Comparison of ENCODE assay signal across 8 cellular contexts in genomic region chr11:75142714-75143419, GRCh38. TPM values are rescaled to one million over a fixed set of nuclear protein-coding genes. Genes with fewer than 3 reads are reported as not detected.
A peak's percentile ranks its signal among the peaks of the same experiment; 100 is the strongest.
DNase-seq lines count a peak whose midpoint lies in the region; ATAC-seq lines count a peak whose summit lies in the region.

No MANE protein-coding gene starts in this region.

- intact Hi-C loops in activated CD4-positive, alpha-beta memory T cell treated with anti-CD3 and anti-CD28 coated beads for 36 hours (cut with micrococcal nuclease), result loop anchor here (1.0 to 2.0 kb wide), 5 partner anchors 32 to 394 kb away; partner anchors contain the start of gene RNF169

- H3K36me3 Mint-ChIP-seq in activated CD4-positive, alpha-beta memory T cell treated with anti-CD3 and anti-CD28 coated beads for 36 hours, result no peaks in the 10 kb centered on the region

- peak; percentile 96 for DNase-seq in ELR (ENCODE audit: low read depth)
- peak; percentile 84 for DNase-seq in NCI-H69 (lab: John Stamatoyannopoulos, UW)
- peak; percentile 89 for DNase-seq in activated CD4-positive, alpha-beta memory T cell treated with anti-CD3 and anti-CD28 coated beads for 36 hours
- peak; percentile 96 for DNase-seq in dermis blood vessel endothelial cell
- peak; percentile 78 to 97 for DNase-seq in lung microvascular endothelial cell (ENCODE audit: low read depth in 2 of 2)
- peak; percentile 68 to 69 for DNase-seq in stimulated activated CD8-positive, alpha-beta memory T cell treated with anti-CD3 and anti-CD28 coated beads, Interleukin-15, amount 100 ng/mL, for 48 hours (ENCODE audit: low read depth in 2 of 2)

- peaks cover 3% of the 10 kb centered on the region for H3K27me3 Mint-ChIP-seq in activated CD4-positive, alpha-beta memory T cell treated with anti-CD3 and anti-CD28 coated beads for 36 hours

- no peaks in the 10 kb centered on the region for H3K9me3 Mint-ChIP-seq in activated CD4-positive, alpha-beta memory T cell treated with anti-CD3 and anti-CD28 coated beads for 36 hours

- CTCF ChIA-PET in activated CD4-positive, alpha-beta memory T cell treated with anti-CD3 and anti-CD28 coated beads for 36 hours (lab: Charles Lee), result interaction anchor here (0.6 to 15.0 kb wide), 28 partner anchors 8 to 242 kb away, joined by 3 to 559 read pairs (median 4); partner anchors contain the start of genes NEU3, SLCO2B1 and TPBGL

- POLR2A ChIA-PET in activated CD4-positive, alpha-beta memory T cell treated with anti-CD3 and anti-CD28 coated beads for 36 hours (lab: Charles Lee), result no interaction called here

- peak; percentile 67 for ATAC-seq in HG02678 (IDR thresholded peaks at IDR 0.05; ENCODE audit: unreplicated experiment)
- ATAC-seq in GM21576 (IDR thresholded peaks at IDR 0.05; ENCODE audit: unreplicated experiment), result no peak

- peaks cover 19% of the 10 kb centered on the region for H3K4me1 Mint-ChIP-seq in activated CD4-positive, alpha-beta memory T cell treated with anti-CD3 and anti-CD28 coated beads for 36 hours (ENCODE audit: low read depth)

- H3K27ac Mint-ChIP-seq in activated CD4-positive, alpha-beta memory T cell treated with anti-CD3 and anti-CD28 coated beads for 36 hours, result peak overlapping the region; percentile 75

- no peak overlapping the region for H3K4me3 Mint-ChIP-seq in activated CD4-positive, alpha-beta memory T cell treated with anti-CD3 and anti-CD28 coated beads for 36 hours

RNA-seq across cellular contexts. Expression of gene SLCO2B1, which starts 8.0 kb away (rescaled TPM):
- not detected for total RNA-seq in activated CD4-positive, alpha-beta memory T cell treated with anti-CD3 and anti-CD28 coated beads for 36 hours
- 3.7 and 7.8 TPM in 2 replicates for total RNA-seq in dermis blood vessel endothelial cell
- 1.7 and 10.7 TPM in 2 replicates for total RNA-seq in lung microvascular endothelial cell

RNA-seq across cellular contexts. Expression of gene OR2AT4, which starts 46.2 kb away (rescaled TPM):
- total RNA-seq in activated CD4-positive, alpha-beta memory T cell treated with anti-CD3 and anti-CD28 coated beads for 36 hours, result not detected
- total RNA-seq in dermis blood vessel endothelial cell, result not detected in 2 replicates
- total RNA-seq in lung microvascular endothelial cell, result not detected in 2 replicates
